In the genomic region with DNA sequence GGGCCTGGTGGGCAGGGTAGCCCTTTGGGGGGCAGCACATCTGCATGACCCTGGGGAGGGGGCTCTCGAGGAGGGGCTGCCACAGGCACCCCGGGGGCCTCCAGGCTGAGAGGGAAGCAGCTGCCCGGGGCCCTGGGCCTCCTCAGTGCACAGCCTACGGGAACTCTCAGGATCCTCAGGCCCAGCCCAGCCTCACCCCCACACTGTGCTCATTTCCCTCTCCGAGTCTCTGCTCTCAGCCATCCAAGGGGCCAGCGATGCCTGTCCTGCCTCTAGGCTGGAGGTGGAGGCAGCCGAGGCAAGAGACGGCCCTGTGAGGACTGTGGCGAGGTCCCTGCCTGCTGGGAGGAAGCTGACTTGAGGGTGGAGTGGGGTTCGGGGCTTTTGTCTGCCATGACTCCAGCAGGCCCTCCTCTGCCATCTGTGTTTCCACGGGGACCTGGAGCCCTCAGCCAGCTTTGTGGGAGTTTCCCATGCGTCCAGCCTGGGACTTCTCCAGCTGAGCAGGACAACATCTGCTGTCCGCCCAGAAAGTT, we compare ENCODE assay signal across 20 cellular contexts. TPM values are rescaled to one million over a fixed set of nuclear protein-coding genes. Genes with fewer than 3 reads are reported as not detected.
DNase-seq lines count a peak whose midpoint lies in the region; ATAC-seq and TF ChIP-seq lines count a peak whose summit lies in the region.
"Had no signal": no experiment of that assay in that cellular context is flagged by ENCODE, and none has a peak within 500 bp of the region (broad histone marks: within the 10 kb centered on the region; RNA-seq: fewer than 3 reads in every experiment).

No MANE protein-coding gene starts in this region.

- TF ChIP-seq CTCF in RWPE1 (conservative IDR thresholded peaks at IDR 0.05; ENCODE audit: low read depth) = no peak
- TF ChIP-seq CTCF in progenitor cell of endocrine pancreas (IDR thresholded peaks at IDR 0.05; ENCODE audit: unreplicated experiment) = no peak
- no peak for TF ChIP-seq CTCF in omental fat pad (IDR thresholded peaks at IDR 0.05)

- POLR2A ChIA-PET in CD4-positive, alpha-beta memory T cell (lab: Charles Lee; ENCODE audit: partially characterized antibody) = interaction anchor here (1.6 to 2.0 kb wide), 2 partner anchors 56 to 82 kb away, joined by 5 to 9 read pairs; a partner anchor contains a TSS
- POLR2A ChIA-PET in RWPE1 (lab: Yijun Ruan, JAX; ENCODE audit: low non-redundant PET) = no interaction called here

- H3K4me3 ChIP-seq in CD4-positive, alpha-beta memory T cell (ENCODE audit: low read length in 2 of 2) = no peak overlapping the region

- peak overlapping the region in 1 of 7 donors; percentile 52 for H3K27ac Mint-ChIP-seq in CD4-positive, alpha-beta memory T cell
- H3K27ac Mint-ChIP-seq in progenitor cell of endocrine pancreas = no peak overlapping the region
- H3K27ac Mint-ChIP-seq: stimulated activated memory B cell treated with anti-CD40 and anti-IgM and Interleukin-4, amounts not matched to agents 10 μg/mL and 1 μg/mL and 100 μg/mL, for 72 hours had no signal

- H3K4me3 Mint-ChIP-seq in CD4-positive, alpha-beta memory T cell = peak overlapping the region in 5 of 8 donors; percentile 29 to 90 (median 54)
- peak overlapping the region; percentile 37 for H3K4me3 Mint-ChIP-seq in progenitor cell of endocrine pancreas (ENCODE audit: low read depth)
- no peak overlapping the region for H3K4me3 Mint-ChIP-seq in activated T-cell treated with anti-CD3 and anti-CD28 coated beads, Interleukin-2, amount 50 U/mL, for 4 hours

- no peak for DNase-seq in CD4-positive, alpha-beta memory T cell
- no peak for DNase-seq in RWPE1 (ENCODE audit: low spot score)
- peak; percentile 55 for DNase-seq in left kidney (ENCODE audit: low read depth, low spot score)
- no peak for DNase-seq in progenitor cell of endocrine pancreas (ENCODE audit: low spot score, unreplicated experiment)
- DNase-seq in G401 (ENCODE audit: low spot score) = no peak
- DNase-seq in activated T-cell treated with anti-CD3 and anti-CD28 coated beads, Interleukin-2, amount 50 U/mL, for 4 hours = no peak
- DNase-seq in omental fat pad (ENCODE audit: low spot score) = no peak
- no peak for DNase-seq in LoVo (ENCODE audit: low spot score)
- DNase-seq: activated CD8-positive, alpha-beta memory T cell treated with anti-CD3 and anti-CD28 coated beads for 24 hours; HCEC 1CT; KG1; NCI-H1048; NCI-H2107; NCI-H510A treated with DMSO at 0.1 percent for 48 hours; SHP77 treated with DMSO at 0.1 percent for 48 hours; transverse colon had no signal

- no peak for ATAC-seq in activated T-cell treated with anti-CD3 and anti-CD28 coated beads, Interleukin-2, amount 50 U/mL, for 4 hours
- no peak for ATAC-seq in omental fat pad (ENCODE audit: low FRiP score)
- ATAC-seq: stimulated activated memory B cell treated with anti-CD40 and anti-IgM and Interleukin-4, amounts not matched to agents 10 μg/mL and 1 μg/mL and 100 μg/mL, for 72 hours had no signal

- H3K36me3 ChIP-seq in CD4-positive, alpha-beta memory T cell (ENCODE audit: insufficient read depth, low read length) = no peaks in the 10 kb centered on the region
- H3K36me3 ChIP-seq: cardiac muscle cell, esophagus muscularis mucosa, transverse colon had no signal

- no peaks in the 10 kb centered on the region for H3K27me3 Mint-ChIP-seq in CD4-positive, alpha-beta memory T cell
- peaks cover 44% of the 10 kb centered on the region for H3K27me3 Mint-ChIP-seq in progenitor cell of endocrine pancreas
- peaks cover 8% of the 10 kb centered on the region for H3K27me3 Mint-ChIP-seq in activated T-cell treated with anti-CD3 and anti-CD28 coated beads, Interleukin-2, amount 50 U/mL, for 4 hours (ENCODE audit: low read depth)

- peaks cover 9 to 23% (median 19%) of the 10 kb centered on the region in 4 donors for H3K4me1 Mint-ChIP-seq in CD4-positive, alpha-beta memory T cell
- H3K4me1 Mint-ChIP-seq in progenitor cell of endocrine pancreas (ENCODE audit: low read depth) = peaks cover 7% of the 10 kb centered on the region
- peaks cover 15% of the 10 kb centered on the region for H3K4me1 Mint-ChIP-seq in activated T-cell treated with anti-CD3 and anti-CD28 coated beads, Interleukin-2, amount 50 U/mL, for 4 hours (ENCODE audit: low read depth)

- H3K27me3 ChIP-seq in CD4-positive, alpha-beta memory T cell (ENCODE audit: insufficient read depth, low read length) = no peaks in the 10 kb centered on the region
- H3K27me3 ChIP-seq: cardiac muscle cell had no signal

- no peaks in the 10 kb centered on the region for H3K9me3 ChIP-seq in CD4-positive, alpha-beta memory T cell (ENCODE audit: control insufficient read depth in 1 of 2, low read length in 2 of 2)
- H3K9me3 ChIP-seq: esophagus muscularis mucosa, transverse colon had no signal

- intact Hi-C loops in CD4-positive, alpha-beta memory T cell (cut with micrococcal nuclease) = no loop called here

- in situ Hi-C loops in G401 (cut with HindIII; ENCODE audit: low sequenced_read_pairs) = no loop called here

- CTCF ChIA-PET in CD4-positive, alpha-beta memory T cell (lab: Charles Lee; ENCODE audit: partially characterized antibody) = interaction anchor here (1.7 to 4.1 kb wide), 3 partner anchors 10 to 148 kb away, joined by 6 to 39 read pairs (median 6); no protein-coding TSS in a partner anchor
- CTCF ChIA-PET in RWPE1 (lab: Yijun Ruan, JAX) = interaction anchor here (0.6 to 2.9 kb wide), 4 partner anchors 9 to 61 kb away, joined by 3 to 11 read pairs (median 6); no protein-coding TSS in a partner anchor

- H3K4me1 ChIP-seq in CD4-positive, alpha-beta memory T cell (ENCODE audit: insufficient read depth, low read length) = peaks cover 13% of the 10 kb centered on the region

- H3K36me3 Mint-ChIP-seq in CD4-positive, alpha-beta memory T cell = no peaks in the 10 kb centered on the region
- H3K36me3 Mint-ChIP-seq in progenitor cell of endocrine pancreas (ENCODE audit: insufficient read depth) = no peaks in the 10 kb centered on the region
- no peaks in the 10 kb centered on the region for H3K36me3 Mint-ChIP-seq in activated T-cell treated with anti-CD3 and anti-CD28 coated beads, Interleukin-2, amount 50 U/mL, for 4 hours (ENCODE audit: insufficient read depth)
- H3K36me3 Mint-ChIP-seq: stimulated activated memory B cell treated with anti-CD40 and anti-IgM and Interleukin-4, amounts not matched to agents 10 μg/mL and 1 μg/mL and 100 μg/mL, for 72 hours had no signal

- H3K27ac ChIP-seq in CD4-positive, alpha-beta memory T cell (ENCODE audit: low read depth, low read length) = no peak overlapping the region
- H3K27ac ChIP-seq in RWPE1 = peak overlapping the region; percentile 100
- H3K27ac ChIP-seq: cardiac muscle cell, transverse colon had no signal

- H3K9me3 Mint-ChIP-seq in CD4-positive, alpha-beta memory T cell = no peaks in the 10 kb centered on the region
- H3K9me3 Mint-ChIP-seq in progenitor cell of endocrine pancreas (ENCODE audit: low read depth) = no peaks in the 10 kb centered on the region
- H3K9me3 Mint-ChIP-seq in activated T-cell treated with anti-CD3 and anti-CD28 coated beads, Interleukin-2, amount 50 U/mL, for 4 hours = no peaks in the 10 kb centered on the region
- H3K9me3 Mint-ChIP-seq: stimulated activated memory B cell treated with anti-CD40 and anti-IgM and Interleukin-4, amounts not matched to agents 10 μg/mL and 1 μg/mL and 100 μg/mL, for 72 hours had no signal

RNA-seq across cellular contexts. Expression of a gene that starts 7.2 kb away (rescaled TPM):
- total RNA-seq in CD4-positive, alpha-beta memory T cell = 10 to 100 TPM; 10.4 to 11.8 TPM
- 1 to 10 TPM; 1.7 to 2.0 TPM for polyA plus RNA-seq in CD4-positive, alpha-beta memory T cell
- total RNA-seq in progenitor cell of endocrine pancreas (72.3 and 77.0 TPM in 2 replicates), omental fat pad (10 to 100 TPM in 1 of 4 donors, 1 to 10 TPM in 3; 6.6 to 24.6 (median 7.9) TPM)
- 8.2 and 8.6 TPM in 2 replicates for total RNA-seq in G401 (2014; rRNA removed; shearing (Covaris generic))
- total RNA-seq in activated T-cell treated with anti-CD3 and anti-CD28 coated beads, Interleukin-2, amount 50 U/mL, for 4 hours = 1 to 10 TPM; 1.2 to 2.1 (median 1.4) TPM

RNA-seq across cellular contexts. Expression of a gene that starts 32.7 kb away (rescaled TPM):
- total RNA-seq in CD4-positive, alpha-beta memory T cell = 100 to 1,000 TPM; 392 to 415 TPM
- 10 to 100 TPM; 28.9 to 60.7 TPM for polyA plus RNA-seq in CD4-positive, alpha-beta memory T cell
- 68.3 and 68.9 TPM in 2 replicates for total RNA-seq in progenitor cell of endocrine pancreas
- total RNA-seq in G401 (2014; rRNA removed; shearing (Covaris generic)) = 4.9 and 6.1 TPM in 2 replicates
- 100 to 1,000 TPM; 137 to 149 (median 145) TPM for total RNA-seq in activated T-cell treated with anti-CD3 and anti-CD28 coated beads, Interleukin-2, amount 50 U/mL, for 4 hours
- total RNA-seq in omental fat pad = 10 to 100 TPM in 1 of 4 donors, 1 to 10 TPM in 3; 4.4 to 25.5 (median 6.6) TPM

RNA-seq across cellular contexts. Expression of a gene that starts 55.7 kb away (rescaled TPM):
- 10 to 100 TPM; 59.9 to 60.9 TPM for total RNA-seq in CD4-positive, alpha-beta memory T cell
- 10 to 100 TPM; 12.7 to 32.6 TPM for polyA plus RNA-seq in CD4-positive, alpha-beta memory T cell
- 44.1 and 49.5 TPM in 2 replicates for total RNA-seq in progenitor cell of endocrine pancreas
- 26.1 and 33.9 TPM in 2 replicates for total RNA-seq in G401 (2014; rRNA removed; shearing (Covaris generic))
- total RNA-seq in activated T-cell treated with anti-CD3 and anti-CD28 coated beads, Interleukin-2, amount 50 U/mL, for 4 hours = 10 to 100 TPM; 69.3 to 80.2 (median 76.5) TPM
- total RNA-seq in omental fat pad = 10 to 100 TPM; 18.2 to 45.2 (median 24.7) TPM

RNA-seq across cellular contexts. Expression of a gene that starts 56.5 kb away (rescaled TPM):
- total RNA-seq in CD4-positive, alpha-beta memory T cell = not detected
- polyA plus RNA-seq in CD4-positive, alpha-beta memory T cell = not detected
- not detected in 2 replicates for total RNA-seq in progenitor cell of endocrine pancreas
- not detected in 2 replicates for total RNA-seq in G401 (2014; rRNA removed; shearing (Covaris generic))
- total RNA-seq in activated T-cell treated with anti-CD3 and anti-CD28 coated beads, Interleukin-2, amount 50 U/mL, for 4 hours = not detected
- total RNA-seq in omental fat pad = under 1 TPM in 1 of 4 donors, not detected in 3; 0.19 TPM
- total RNA-seq: cardiac muscle cell; esophagus muscularis mucosa; T-helper 2 cell treated with Interferon-gamma antibody and Interleukin-4, amounts not matched to agents 100 ng/mL and 5 ng/mL, for 36 hours had no signal
